15 cellular contexts compared by ENCODE assay signal in genomic region chr17:82874011-82874835, GRCh38. TPM values are rescaled to one million over a fixed set of nuclear protein-coding genes. Genes with fewer than 3 reads are reported as not detected.
DNase-seq lines count a peak whose midpoint lies in the region; TF ChIP-seq lines count a peak whose summit lies in the region.
"Had no signal": no experiment of that assay in that cellular context is flagged by ENCODE, and none has a peak within 500 bp of the region (broad histone marks: within the 10 kb centered on the region; RNA-seq: fewer than 3 reads in every experiment).

No MANE protein-coding gene starts in this region.

- no peaks in the 10 kb centered on the region for H3K36me3 ChIP-seq in mammary epithelial cell (ENCODE audit: insufficient read depth, low read length)

- H4K20me1 ChIP-seq in mammary epithelial cell (ENCODE audit: insufficient read depth, low read length), result no peaks in the 10 kb centered on the region

- H3K27ac Mint-ChIP-seq in mesothelial cell of epicardium (peak overlapping the region; percentile 52), type B pancreatic cell (peak overlapping the region; percentile 95)

- H3K9me3 ChIP-seq in mammary epithelial cell (replicated peaks; ENCODE audit: insufficient read depth, low read length), result no peaks in the 10 kb centered on the region

- CTCF ChIA-PET in mammary epithelial cell (lab: Charles Lee; ENCODE audit: low non-redundant PET), result no interaction called here

- H3K79me2 ChIP-seq in mammary epithelial cell (ENCODE audit: insufficient read depth, low read length), result peaks cover 26% of the 10 kb centered on the region

- intact Hi-C loops in mammary epithelial cell (cut with micrococcal nuclease), result loop anchor here (1.0 to 2.0 kb wide), 3 partner anchors 15 to 92 kb away; no protein-coding TSS in a partner anchor

- H3K4me3 Mint-ChIP-seq in mesothelial cell of epicardium (no peak overlapping the region), type B pancreatic cell (no peak overlapping the region)
- H3K4me3 Mint-ChIP-seq: CD8-positive, alpha-beta memory T cell had no signal

- H3K9ac ChIP-seq in mammary epithelial cell (ENCODE audit: insufficient read depth, low read length), result peak overlapping the region; percentile 93

- in situ Hi-C loops in mammary epithelial cell (cut with MboI; ENCODE audit: low sequenced_read_pairs in 2 of 2) (loop anchor here (5.0 kb wide), 3 partner anchors 37 to 92 kb away; no protein-coding TSS in a partner anchor), GM13977 (cut with MboI; ENCODE audit: low pct_unique_long_range_greater_than_20kb, low sequenced_read_pairs, unreplicated experiment) (no loop called here)

- H3K9me3 Mint-ChIP-seq in mesothelial cell of epicardium (no peaks in the 10 kb centered on the region), type B pancreatic cell (no peaks in the 10 kb centered on the region)
- H3K9me3 Mint-ChIP-seq: CD8-positive, alpha-beta memory T cell had no signal

- peaks cover 15% of the 10 kb centered on the region for H3K36me3 Mint-ChIP-seq in mesothelial cell of epicardium
- peaks cover 9% of the 10 kb centered on the region for H3K36me3 Mint-ChIP-seq in type B pancreatic cell

- H3K27me3 Mint-ChIP-seq in mesothelial cell of epicardium (ENCODE audit: low read depth), result no peaks in the 10 kb centered on the region
- H3K27me3 Mint-ChIP-seq in type B pancreatic cell, result no peaks in the 10 kb centered on the region

- 18% methylated on average over 20 of the region's 34 CpGs for WGBS in mammary epithelial cell (ENCODE audit: low coverage, missing lambda C conversion rate)

- no peak overlapping the region for H3K4me3 ChIP-seq in mammary epithelial cell (replicated peaks in 1 of 3; ENCODE audit: insufficient read depth in 1 of 3, low read depth in 2 of 3, low read length in 3 of 3)

- no TSS peak for BruUV-seq in mammary epithelial cell (replicated peaks; lab: Mats Ljungman, UMichigan)

- TF ChIP-seq CTCF in mammary epithelial cell (conservative IDR thresholded peaks at IDR 0.05 in 1 of 2, IDR thresholded peaks at IDR 0.05 in 1 of 2; ENCODE audit: extremely low read depth in 1 of 2, insufficient read depth in 1 of 2, low read depth in 1 of 2, low read length in 2 of 2), result no peak
- no peak for TF ChIP-seq CTCF in mesothelial cell of epicardium (IDR thresholded peaks at IDR 0.05; ENCODE audit: unreplicated experiment)
- TF ChIP-seq CTCF in type B pancreatic cell (conservative IDR thresholded peaks at IDR 0.05), result no peak
- TF ChIP-seq CTCF in GM13977 (IDR thresholded peaks at IDR 0.05; ENCODE audit: extremely low read depth, insufficient read depth, missing control alignments), result no peak

- H3K27ac ChIP-seq in mammary epithelial cell (ENCODE audit: insufficient read depth, low read depth, low read length), result peak overlapping the region; percentile 100

- dilution Hi-C loops in mammary epithelial cell (cut with HindIII; ENCODE audit: low sequenced_read_pairs), result loop anchor here (5.0 kb wide), 1 partner anchor 37 kb away; no protein-coding TSS in a partner anchor

- peaks cover 41% of the 10 kb centered on the region for H3K4me1 ChIP-seq in mammary epithelial cell (ENCODE audit: insufficient read depth, low read length)

- no peaks in the 10 kb centered on the region for H3K27me3 ChIP-seq in mammary epithelial cell (ENCODE audit: insufficient read depth, low read length)

- DNase-seq in HT-29 (ENCODE audit: low spot score), result peak; percentile 87
- DNase-seq in mammary epithelial cell, result peak; percentile 99
- DNase-seq in mesothelial cell of epicardium (ENCODE audit: low spot score in 2 of 2, unreplicated experiment in 2 of 2), result no peak
- no peak for DNase-seq in type B pancreatic cell (ENCODE audit: extremely low spot score, unreplicated experiment)
- no peak for DNase-seq in GM13977 (ENCODE audit: low spot score)
- no peak for DNase-seq in activated effector memory CD4-positive, alpha-beta T cell treated with Interleukin-2 at 50 U/mL for 16 hours
- no peak for DNase-seq in NCI-H2171 treated with DMSO at 0.1 percent for 48 hours (lab: John Stamatoyannopoulos, UW)
- DNase-seq: activated CD4-positive, alpha-beta T cell treated with anti-CD3 and anti-CD28 coated beads for 1 hour; activated naive CD4-positive, alpha-beta T cell; EL; left cardiac atrium; T-helper 2 cell had no signal

- H3K4me2 ChIP-seq in mammary epithelial cell (ENCODE audit: insufficient read depth, low read depth, low read length), result peak overlapping the region; percentile 66

- peak overlapping the region; percentile 18 for H2AFZ ChIP-seq in mammary epithelial cell (ENCODE audit: low read depth, low read length)

- peaks cover 29% of the 10 kb centered on the region for H3K4me1 Mint-ChIP-seq in mesothelial cell of epicardium
- H3K4me1 Mint-ChIP-seq in type B pancreatic cell (ENCODE audit: unreplicated experiment), result peaks cover 29% of the 10 kb centered on the region

RNA-seq across cellular contexts. Expression of gene ZNF750, which starts 34.4 kb away (rescaled TPM):
- 0.05 TPM in 1 of 2 replicates, not detected in the other for total RNA-seq in HT-29 (2014; rRNA removed; shearing (Covaris generic))
- total RNA-seq in mammary epithelial cell (1 to 10 TPM in 1 of 2 donors, under 1 TPM in 1; 0.33 to 1.1 TPM), mesothelial cell of epicardium (1.8 to 2.6 TPM (median 2.3 TPM) in 3 replicates), type B pancreatic cell (ENCODE audit: low replicate concordance) (10.3 and 34.7 TPM in 2 replicates)
- 0.23 TPM for polyA plus RNA-seq in mammary epithelial cell
- polyA minus RNA-seq in mammary epithelial cell, result 3.4 TPM
- total RNA-seq: CD8-positive, alpha-beta memory T cell; left cardiac atrium; myocyte; temporal lobe had no signal
- polyA plus RNA-seq: CD8-positive, alpha-beta memory T cell had no signal

Comparison
In these comparisons a context has a peak if more than half of its experiments do, and no peak if none do; other contexts are left out.
1. DNase-seq: peak in HT-29 (single experiment) and mammary epithelial cell (single experiment); none in mesothelial cell of epicardium (0 of 2), type B pancreatic cell (single experiment), GM13977 (single experiment), activated effector memory CD4-positive, alpha-beta T cell treated with Interleukin-2 at 50 U/mL for 16 hours (single experiment) and NCI-H2171 treated with DMSO at 0.1 percent for 48 hours (single experiment).